9 cellular contexts compared by ENCODE assay signal in genomic region chr10:72218756-72219155, GRCh38. TPM values are rescaled to one million over a fixed set of nuclear protein-coding genes. Genes with fewer than 3 reads are reported as not detected.
DNase-seq lines count a peak whose midpoint lies in the region; ATAC-seq and TF ChIP-seq lines count a peak whose summit lies in the region.
"Had no signal": no experiment of that assay in that cellular context is flagged by ENCODE, and none has a peak within 500 bp of the region (broad histone marks: within the 10 kb centered on the region; RNA-seq: fewer than 3 reads in every experiment).

No MANE protein-coding gene starts in this region.

- H2BK15ac ChIP-seq in mesenchymal stem cell (ENCODE audit: low read depth, poor library complexity, severe bottlenecking) = no peak overlapping the region

- H3K14ac ChIP-seq in mesenchymal stem cell (ENCODE audit: low read length in 2 of 2) = no peak overlapping the region

- no peak overlapping the region for H3K18ac ChIP-seq in mesenchymal stem cell (ENCODE audit: low read depth in 1 of 2, low read length in 2 of 2)

- H3K9me3 ChIP-seq in mesenchymal stem cell (ENCODE audit: control insufficient read depth, low read length) (no peaks in the 10 kb centered on the region), thymus (ENCODE audit: control insufficient read depth) (no peaks in the 10 kb centered on the region)

- H3K36me3 ChIP-seq in mesenchymal stem cell (ENCODE audit: control insufficient read depth in 1 of 2, insufficient read depth in 2 of 2, low read depth in 1 of 2, low read length in 2 of 2) = peaks cover 9 to 11% of the 10 kb centered on the region in 2 experiments
- peaks cover 7% of the 10 kb centered on the region for H3K36me3 ChIP-seq in thymus (ENCODE audit: control insufficient read depth, insufficient read depth)

- H3K23ac ChIP-seq in mesenchymal stem cell (ENCODE audit: low read length in 2 of 2) = no peak overlapping the region

- ATAC-seq in foreskin keratinocyte (no peak), GM21381 (IDR thresholded peaks at IDR 0.05; ENCODE audit: unreplicated experiment) (no peak)

- H3K4me1 ChIP-seq in mesenchymal stem cell (ENCODE audit: control insufficient read depth, insufficient read depth, low read depth, low read length) (peaks cover 10% of the 10 kb centered on the region), thymus (ENCODE audit: control insufficient read depth, insufficient read depth, low read length) (peaks cover 25% of the 10 kb centered on the region), foreskin keratinocyte (peaks cover 20% of the 10 kb centered on the region)

- peaks cover 51% of the 10 kb centered on the region for H3K4me1 Mint-ChIP-seq in activated CD4-positive, alpha-beta T cell treated with anti-CD3 and anti-CD28 coated beads, Interleukin-2, amount 10 ng/mL, durations not matched to agents 7 days and 5 days
- H3K4me1 Mint-ChIP-seq in activated naive CD8-positive, alpha-beta T cell treated with anti-CD3 and anti-CD28 coated beads for 36 hours = peaks cover 50% of the 10 kb centered on the region

- H3K27me3 Mint-ChIP-seq in activated CD4-positive, alpha-beta T cell treated with anti-CD3 and anti-CD28 coated beads, Interleukin-2, amount 10 ng/mL, durations not matched to agents 7 days and 5 days = no peaks in the 10 kb centered on the region
- H3K27me3 Mint-ChIP-seq in activated naive CD8-positive, alpha-beta T cell treated with anti-CD3 and anti-CD28 coated beads for 36 hours = no peaks in the 10 kb centered on the region

- no peak overlapping the region for H3K27ac ChIP-seq in mesenchymal stem cell (ENCODE audit: low read length, poor library complexity, severe bottlenecking)
- peak overlapping the region; percentile 85 for H3K27ac ChIP-seq in thymus (ENCODE audit: low read depth)
- H3K27ac ChIP-seq in foreskin keratinocyte = no peak overlapping the region

- no peaks in the 10 kb centered on the region for H3K9me3 Mint-ChIP-seq in activated CD4-positive, alpha-beta T cell treated with anti-CD3 and anti-CD28 coated beads, Interleukin-2, amount 10 ng/mL, durations not matched to agents 7 days and 5 days
- no peaks in the 10 kb centered on the region for H3K9me3 Mint-ChIP-seq in activated naive CD8-positive, alpha-beta T cell treated with anti-CD3 and anti-CD28 coated beads for 36 hours

- peak overlapping the region; percentile 83 for H3K27ac Mint-ChIP-seq in activated CD4-positive, alpha-beta T cell treated with anti-CD3 and anti-CD28 coated beads, Interleukin-2, amount 10 ng/mL, durations not matched to agents 7 days and 5 days
- peak overlapping the region; percentile 97 for H3K27ac Mint-ChIP-seq in activated naive CD8-positive, alpha-beta T cell treated with anti-CD3 and anti-CD28 coated beads for 36 hours

- no peak overlapping the region for H3K4me2 ChIP-seq in mesenchymal stem cell (ENCODE audit: low read length, poor library complexity, severe bottlenecking)

- no peak overlapping the region for H2AFZ ChIP-seq in mesenchymal stem cell (ENCODE audit: low read depth, low read length)

- no peak for TF ChIP-seq CTCF in foreskin keratinocyte (conservative IDR thresholded peaks at IDR 0.05)

- POLR2A ChIA-PET in activated CD4-positive, alpha-beta T cell treated with anti-CD3 and anti-CD28 coated beads, Interleukin-2, amount 10 ng/mL, durations not matched to agents 7 days and 5 days (lab: Charles Lee) = interaction anchor here (0.6 to 1.5 kb wide), 4 partner anchors 23 to 113 kb away, joined by 3 to 6 read pairs (median 4); no protein-coding TSS in a partner anchor

- H3K4me3 ChIP-seq in mesenchymal stem cell (ENCODE audit: insufficient read depth in 1 of 2, low read depth in 1 of 2, low read length in 2 of 2) = no peak overlapping the region
- H3K4me3 ChIP-seq in thymus (ENCODE audit: low read length) = peak overlapping the region; percentile 47

- H3K4me3 Mint-ChIP-seq in activated CD4-positive, alpha-beta T cell treated with anti-CD3 and anti-CD28 coated beads, Interleukin-2, amount 10 ng/mL, durations not matched to agents 7 days and 5 days = peak overlapping the region; percentile 32
- peak overlapping the region; percentile 77 for H3K4me3 Mint-ChIP-seq in activated naive CD8-positive, alpha-beta T cell treated with anti-CD3 and anti-CD28 coated beads for 36 hours

- H3K79me1 ChIP-seq in mesenchymal stem cell (replicated peaks; ENCODE audit: low read length, poor library complexity, severe bottlenecking) = peaks cover 6% of the 10 kb centered on the region

- no peak overlapping the region for H4K91ac ChIP-seq in mesenchymal stem cell (ENCODE audit: low read length)

- no peak overlapping the region for H2BK5ac ChIP-seq in mesenchymal stem cell (ENCODE audit: low read depth, low read length, poor library complexity, severe bottlenecking)

- H2BK12ac ChIP-seq in mesenchymal stem cell (ENCODE audit: low read length in 2 of 2) = no peak overlapping the region

- no peaks in the 10 kb centered on the region for H3K27me3 ChIP-seq in mesenchymal stem cell (ENCODE audit: control insufficient read depth in 1 of 2, insufficient read depth in 1 of 2, low read length in 2 of 2)
- no peaks in the 10 kb centered on the region for H3K27me3 ChIP-seq in thymus (ENCODE audit: control insufficient read depth, insufficient read depth)
- no peaks in the 10 kb centered on the region for H3K27me3 ChIP-seq in foreskin keratinocyte

- H2BK120ac ChIP-seq in mesenchymal stem cell (ENCODE audit: low read depth, low read length) = no peak overlapping the region

- H3K9ac ChIP-seq in mesenchymal stem cell (ENCODE audit: low read length) = peak overlapping the region; percentile 23

- WGBS in mesenchymal stem cell = 94% methylated on average over 3 of the region's 3 CpGs
- 2% methylated on average over 3 of the region's 3 CpGs for WGBS in thymus

- no peak for DNase-seq in activated CD4-positive, alpha-beta T cell treated with anti-CD3 and anti-CD28 coated beads, Interleukin-2, amount 10 ng/mL, durations not matched to agents 7 days and 5 days
- no peak for DNase-seq in activated CD4-positive, alpha-beta T cell treated with anti-CD3 and anti-CD28 coated beads for 1 hour
- no peak for DNase-seq in activated naive CD8-positive, alpha-beta T cell treated with anti-CD3 and anti-CD28 coated beads for 36 hours
- no peak for DNase-seq in mesenchymal stem cell
- no peak for DNase-seq in foreskin keratinocyte
- DNase-seq in stimulated activated CD4-positive, alpha-beta T cell treated with anti-CD3 and anti-CD28 coated beads, Interleukin-2, amount 100 ng/mL, for 24 hours = no peak
- DNase-seq: NCI-H2171 treated with DMSO at 0.1 percent for 48 hours had no signal

- H3K36me3 Mint-ChIP-seq in activated CD4-positive, alpha-beta T cell treated with anti-CD3 and anti-CD28 coated beads, Interleukin-2, amount 10 ng/mL, durations not matched to agents 7 days and 5 days (ENCODE audit: low read depth) = peaks cover 23% of the 10 kb centered on the region
- H3K36me3 Mint-ChIP-seq in activated naive CD8-positive, alpha-beta T cell treated with anti-CD3 and anti-CD28 coated beads for 36 hours = peaks cover 31% of the 10 kb centered on the region

- no peak overlapping the region for H4K8ac ChIP-seq in mesenchymal stem cell (ENCODE audit: low read length)

- H2AK5ac ChIP-seq in mesenchymal stem cell (ENCODE audit: low read length, severe bottlenecking) = no peak overlapping the region

- no peak overlapping the region for H3K4ac ChIP-seq in mesenchymal stem cell (ENCODE audit: low read depth in 1 of 2, low read length in 2 of 2)

- CTCF ChIA-PET in activated CD4-positive, alpha-beta T cell treated with anti-CD3 and anti-CD28 coated beads, Interleukin-2, amount 10 ng/mL, durations not matched to agents 7 days and 5 days (lab: Charles Lee) = interaction anchor here (0.8 to 1.4 kb wide), 5 partner anchors 10 to 146 kb away, joined by 3 to 4 read pairs (median 3); no protein-coding TSS in a partner anchor

RNA-seq across cellular contexts. Expression of gene ASCC1, which starts 2.7 kb away (rescaled TPM):
- total RNA-seq in activated CD4-positive, alpha-beta T cell treated with anti-CD3 and anti-CD28 coated beads, Interleukin-2, amount 10 ng/mL, durations not matched to agents 7 days and 5 days = 10 to 100 TPM; 24.8 to 35.6 TPM
- 10 to 100 TPM; 57.3 to 57.7 TPM for total RNA-seq in activated naive CD8-positive, alpha-beta T cell treated with anti-CD3 and anti-CD28 coated beads for 36 hours
- polyA plus RNA-seq in mesenchymal stem cell (2013, experiment 1 of 2) = 36.0 TPM
- polyA plus RNA-seq in mesenchymal stem cell (2013, experiment 2 of 2) = 36.1 TPM
- polyA plus RNA-seq in thymus (29.7 TPM), foreskin keratinocyte (15.8 and 18.8 TPM in 2 replicates)
- total RNA-seq in foreskin keratinocyte = 27.7 and 28.8 TPM in 2 replicates

RNA-seq across cellular contexts. Expression of gene ANAPC16, which starts 2.9 kb away (rescaled TPM):
- total RNA-seq in activated CD4-positive, alpha-beta T cell treated with anti-CD3 and anti-CD28 coated beads, Interleukin-2, amount 10 ng/mL, durations not matched to agents 7 days and 5 days = 10 to 100 TPM; 82.9 to 87.1 TPM
- 10 to 100 TPM; 71.0 to 81.8 TPM for total RNA-seq in activated naive CD8-positive, alpha-beta T cell treated with anti-CD3 and anti-CD28 coated beads for 36 hours
- polyA plus RNA-seq in mesenchymal stem cell (2013, experiment 1 of 2) = 63.6 TPM
- polyA plus RNA-seq in mesenchymal stem cell (2013, experiment 2 of 2) = 65.1 TPM
- polyA plus RNA-seq in thymus (349 TPM), foreskin keratinocyte (80.3 and 85.6 TPM in 2 replicates)
- total RNA-seq in foreskin keratinocyte = 64.6 and 65.6 TPM in 2 replicates

RNA-seq across cellular contexts. Expression of gene DDIT4, which starts 55.0 kb away (rescaled TPM):
- 100 to 1,000 TPM; 166 to 189 TPM for total RNA-seq in activated CD4-positive, alpha-beta T cell treated with anti-CD3 and anti-CD28 coated beads, Interleukin-2, amount 10 ng/mL, durations not matched to agents 7 days and 5 days
- 100 to 1,000 TPM; 422 to 424 TPM for total RNA-seq in activated naive CD8-positive, alpha-beta T cell treated with anti-CD3 and anti-CD28 coated beads for 36 hours
- polyA plus RNA-seq in mesenchymal stem cell (2013, experiment 1 of 2) = 109 TPM
- 107 TPM for polyA plus RNA-seq in mesenchymal stem cell (2013, experiment 2 of 2)
- polyA plus RNA-seq in thymus = 628 TPM
- 276 and 302 TPM in 2 replicates for total RNA-seq in foreskin keratinocyte
- 260 and 285 TPM in 2 replicates for polyA plus RNA-seq in foreskin keratinocyte
